ENCODE assay signal across 1 cellular context in the genomic region with DNA sequence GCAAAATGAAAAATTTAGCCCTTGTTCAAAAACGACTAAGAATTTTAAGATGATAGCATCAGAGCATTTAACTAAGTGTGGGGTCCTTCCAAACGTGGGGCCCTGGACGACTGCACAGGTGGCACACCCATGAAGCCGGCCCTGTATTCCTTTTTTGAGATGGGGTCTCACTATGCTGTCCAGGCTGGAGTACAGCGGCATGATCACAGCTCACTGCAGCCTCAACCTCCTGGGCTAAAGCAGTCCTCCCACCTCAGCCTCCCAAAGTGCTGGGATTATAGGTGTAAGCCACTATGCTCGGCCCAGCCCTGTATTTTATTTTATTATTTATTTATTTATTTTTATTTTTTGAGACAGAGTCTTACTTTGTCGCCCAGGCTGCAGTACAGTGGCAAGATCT.
TF ChIP-seq lines count a peak whose summit lies in the region.

No MANE protein-coding gene starts in this region.

TF ChIP-seq in H1, 55 proteins besides CTCF, POLR2A, EP300 and RAD21 (continued from another document):
- TF ChIP-seq PHF8 (conservative IDR thresholded peaks at IDR 0.05; ENCODE audit: low read depth, low read length) = no peak
- no peak for TF ChIP-seq HDAC6 (IDR thresholded peaks at IDR 0.05; ENCODE audit: low read depth, low read length)
